ENCODE assay signal across 34 cellular contexts in genomic region chr5:65546141-65546540, GRCh38.
"Had no signal": no experiment of that assay in that cellular context is flagged by ENCODE, and none has a peak within 500 bp of the region (broad histone marks: within the 10 kb centered on the region; RNA-seq: fewer than 3 reads in every experiment).

No MANE protein-coding gene starts in this region.

- H3K4me3 ChIP-seq: MG63 had no signal

- H3K27me3 ChIP-seq: MG63 had no signal

- H3K9me3 ChIP-seq: MG63 had no signal

- DNase-seq: Karpas-422, Kasumi-1, MG63, MM.1S, MV-4-11, NCI-H1048, NCI-H1092, NCI-H1092 treated with DMSO at 0.1 percent for 48 hours, NCI-H1105, NCI-H1105 treated with DMSO at 0.1 percent for 48 hours, NCI-H1417, NCI-H1417 treated with DMSO at 0.1 percent for 48 hours, NCI-H1436, NCI-H1436 treated with DMSO at 0.1 percent for 48 hours, NCI-H146, NCI-H1694, NCI-H1694 treated with DMSO at 0.1 percent for 48 hours, NCI-H187, NCI-H187 treated with DMSO at 0.1 percent for 48 hours, NCI-H1930, NCI-H2029, NCI-H2029 treated with DMSO at 0.1 percent for 48 hours, NCI-H2081, NCI-H2081 treated with DMSO at 0.1 percent for 48 hours, NCI-H2107, NCI-H2171, NCI-H2171 treated with DMSO at 0.1 percent for 48 hours, NCI-H2227 treated with DMSO at 0.1 percent for 48 hours, NCI-H226, NCI-H345, NCI-H446, NCI-H446 treated with DMSO at 0.1 percent for 48 hours, NCI-H510A, NCI-H510A treated with DMSO at 0.1 percent for 48 hours had no signal
